ENCODE assay signal across 9 cellular contexts in the genomic region with DNA sequence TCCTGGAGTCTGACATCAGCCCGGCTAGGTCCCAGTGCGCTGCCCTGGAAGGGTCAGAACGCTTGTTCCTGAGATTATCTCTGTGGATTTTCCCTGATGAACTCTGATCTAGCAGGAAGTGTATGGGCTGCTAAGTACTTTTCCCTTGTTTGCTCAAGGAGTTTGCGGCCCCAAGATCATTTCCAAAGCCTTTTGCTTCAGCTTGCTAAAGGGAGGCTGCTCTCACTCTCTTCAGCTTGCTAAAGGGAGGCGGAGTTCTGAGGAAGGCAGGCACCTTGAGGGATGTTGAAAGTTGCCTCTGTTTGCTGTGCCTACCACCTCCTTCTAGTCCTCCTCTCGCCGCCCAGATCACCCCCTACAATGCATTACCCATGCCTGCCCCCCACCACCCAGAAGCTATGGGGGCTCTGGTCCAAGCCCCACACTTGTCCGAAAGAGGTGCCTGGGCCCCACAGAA. TPM values are rescaled to one million over a fixed set of nuclear protein-coding genes. Genes with fewer than 3 reads are reported as not detected.
"Had no signal": no experiment of that assay in that cellular context is flagged by ENCODE, and none has a peak within 500 bp of the region (broad histone marks: within the 10 kb centered on the region; RNA-seq: fewer than 3 reads in every experiment).

No MANE protein-coding gene starts in this region.

RNA-seq across cellular contexts. Expression of gene NPY4R2, which starts 18.3 kb away (rescaled TPM):
- total RNA-seq: activated CD4-positive, alpha-beta T cell treated with anti-CD3 and anti-CD28 coated beads for 36 hours; activated CD4-positive, alpha-beta T cell treated with anti-CD3 and anti-CD28 coated beads, Interleukin-2, amount 10 ng/mL, durations not matched to agents 7 days and 5 days; activated CD8-positive, alpha-beta T cell treated with anti-CD3 and anti-CD28 coated beads, Interleukin-2, amount 10 ng/mL, durations not matched to agents 7 days and 5 days; activated naive CD8-positive, alpha-beta T cell treated with anti-CD3 and anti-CD28 coated beads, Interleukin-2, amount 10 ng/mL, durations not matched to agents 7 days and 5 days; activated T-helper 2 cell treated with anti-CD3 and anti-CD28 coated beads, Interferon-gamma antibody, Interleukin-2, Interleukin-4, amounts not matched to agents 10 μg/mL and 5 μg/mL and 100 μg/mL, durations not matched to agents 14 hours and 24 hours and 36 hours; ascending aorta; RPMI7951; WTC11 had no signal
- polyA plus RNA-seq: SK-N-SH had no signal
